ENCODE assay signal across 15 cellular contexts in the genomic region with DNA sequence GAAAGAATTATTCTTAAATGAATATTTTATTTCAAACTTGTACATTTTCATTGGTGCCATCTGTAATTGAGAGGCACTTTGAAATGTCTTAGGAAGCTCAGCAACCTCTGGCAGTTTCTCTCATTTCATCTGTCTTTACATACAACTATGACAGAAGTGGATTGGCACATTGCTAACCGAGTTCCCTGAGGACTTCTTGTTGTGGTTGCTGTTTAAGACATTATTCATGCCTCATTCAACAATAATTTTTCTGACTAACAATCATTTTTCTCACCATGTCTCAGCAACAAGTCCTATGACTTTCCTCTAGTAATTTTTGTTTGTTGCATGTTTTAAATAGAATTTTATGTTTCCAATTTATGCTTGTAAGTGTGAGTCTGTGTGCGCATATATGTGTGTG.
DNase-seq lines count a peak whose midpoint lies in the region; ATAC-seq and TF ChIP-seq lines count a peak whose summit lies in the region.
"Had no signal": no experiment of that assay in that cellular context is flagged by ENCODE, and none has a peak within 500 bp of the region (broad histone marks: within the 10 kb centered on the region; RNA-seq: fewer than 3 reads in every experiment).

No MANE protein-coding gene starts in this region.

- 1 to 3% methylated on average over 2 of the region's 2 CpGs for WGBS in GM23248 (ENCODE audit: low coverage in 1 of 2, low lambda C conversion rate in 2 of 2, missing lambda C conversion rate in 2 of 2), 2 experiments

- peaks cover 18% of the 10 kb centered on the region for H3F3A ChIP-seq in GM23248 (ENCODE audit: insufficient read depth)
- no peaks in the 10 kb centered on the region for H3F3A ChIP-seq in PC-9 (ENCODE audit: insufficient read depth, low read depth)

- H3K9ac ChIP-seq in GM23248 (no peak overlapping the region; the same call in 1 of the 2 replicates), skeletal muscle satellite cell (ENCODE audit: low read depth, low read length) (no peak overlapping the region)

- H2AFZ ChIP-seq in GM23248: no peak overlapping the region
- H2AFZ ChIP-seq in PC-9: 0 out of 2 replicates have a peak overlapping the region, but pooled peaks have one; percentile 54

- H3K36me3 ChIP-seq in GM23248 (ENCODE audit: low read depth) (no peaks in the 10 kb centered on the region), PC-9 (ENCODE audit: low read depth) (no peaks in the 10 kb centered on the region), skeletal muscle satellite cell (ENCODE audit: insufficient read depth, low read length) (no peaks in the 10 kb centered on the region)
- H3K36me3 ChIP-seq: lower lobe of right lung, uterus had no signal

- H3K9me3 ChIP-seq in GM23248 (ENCODE audit: low read depth) (no peaks in the 10 kb centered on the region), PC-9 (ENCODE audit: insufficient read depth, low read depth) (no peaks in the 10 kb centered on the region; the same call in 1 of the 2 replicates), skeletal muscle satellite cell (replicated peaks; ENCODE audit: low read length) (no peaks in the 10 kb centered on the region)
- H3K9me3 ChIP-seq: lower lobe of right lung, uterus had no signal

- TF ChIP-seq CTCF in PC-9 (conservative IDR thresholded peaks at IDR 0.05) (no peak), GM13977 (IDR thresholded peaks at IDR 0.05; ENCODE audit: extremely low read depth, insufficient read depth, missing control alignments) (no peak)

- POLR2A ChIA-PET in PC-9 (lab: Charles Lee; ENCODE audit: unreplicated experiment): no interaction called here

- no peaks in the 10 kb centered on the region for H4K20me1 ChIP-seq in GM23248 (ENCODE audit: insufficient read depth)
- no peaks in the 10 kb centered on the region for H4K20me1 ChIP-seq in PC-9 (ENCODE audit: insufficient read depth)

- DNase-seq in GM23248: peak; percentile 81
- no peak for DNase-seq in PC-9
- peak; percentile 47 for DNase-seq in fibroblast of gingiva (ENCODE audit: low read depth)
- no peak for DNase-seq in GM13977 (ENCODE audit: low spot score)
- DNase-seq in ureter (ENCODE audit: low spot score): no peak
- DNase-seq: activated CD4-positive, alpha-beta T cell treated with anti-CD3 and anti-CD28 coated beads for 36 hours; lower lobe of right lung; NCI-H524; stimulated activated naive CD4-positive, alpha-beta T cell; T-helper 17 cell; uterus had no signal

- H3K27me3 ChIP-seq in GM23248 (replicated peaks; ENCODE audit: insufficient read depth) (no peaks in the 10 kb centered on the region), PC-9 (ENCODE audit: insufficient read depth, low read depth) (no peaks in the 10 kb centered on the region), skeletal muscle satellite cell (ENCODE audit: control insufficient read depth, insufficient read depth, low read length) (no peaks in the 10 kb centered on the region)
- H3K27me3 ChIP-seq: uterus had no signal

- CTCF ChIA-PET in PC-9 (lab: Charles Lee): no interaction called here

- H3K4me3 ChIP-seq in GM23248 (peak overlapping the region; percentile 45), PC-9 (no peak overlapping the region), skeletal muscle satellite cell (ENCODE audit: low read length) (no peak overlapping the region)
- H3K4me3 ChIP-seq: lower lobe of right lung, uterus had no signal

- intact Hi-C loops in PC-9 (cut with micrococcal nuclease; ENCODE audit: unreplicated experiment): loop anchor here (10.0 kb wide), 1 partner anchor 694 kb away; a partner anchor contains a TSS

- in situ Hi-C loops in GM23248 (cut with MboI) (no loop called here), GM13977 (cut with MboI; ENCODE audit: low pct_unique_long_range_greater_than_20kb, low sequenced_read_pairs, unreplicated experiment) (no loop called here)

- H3K4me2 ChIP-seq in GM23248 (ENCODE audit: unreplicated experiment): peak overlapping the region; percentile 59
- H3K4me2 ChIP-seq in PC-9: peak overlapping the region; percentile 6; the same call in 1 of the 2 replicates
- H3K4me2 ChIP-seq in skeletal muscle satellite cell (ENCODE audit: low read length): peak overlapping the region; percentile 54

- no peak for ATAC-seq in GM18873 (IDR thresholded peaks at IDR 0.05; ENCODE audit: low FRiP score, unreplicated experiment)
- ATAC-seq: activated CD4-positive, alpha-beta T cell treated with anti-CD3 and anti-CD28 coated beads for 36 hours; activated naive CD4-positive, alpha-beta T cell treated with anti-CD3 and anti-CD28 coated beads, Interleukin-2, amount 50 U/mL, for 72 hours; lower lobe of right lung; sciatic nerve; T-helper 17 cell had no signal

- H3K4me1 ChIP-seq in GM23248 (ENCODE audit: insufficient read depth) (peaks cover 22% of the 10 kb centered on the region), PC-9 (replicated peaks; ENCODE audit: insufficient read depth) (peaks cover 17% of the 10 kb centered on the region), skeletal muscle satellite cell (ENCODE audit: control insufficient read depth, insufficient read depth, low read length) (peaks cover 20% of the 10 kb centered on the region)
- H3K4me1 ChIP-seq: lower lobe of right lung, uterus had no signal

- no peaks in the 10 kb centered on the region for H3K79me2 ChIP-seq in GM23248 (ENCODE audit: insufficient read depth)
- no peaks in the 10 kb centered on the region for H3K79me2 ChIP-seq in PC-9 (ENCODE audit: low read depth)

- no TSS peak for BruUV-seq in PC-9 (replicated peaks; lab: Mats Ljungman, UMichigan)

- H3K9me2 ChIP-seq in GM23248 (ENCODE audit: insufficient read depth) (no peaks in the 10 kb centered on the region), PC-9 (ENCODE audit: insufficient read depth) (no peaks in the 10 kb centered on the region)

- H3K27ac ChIP-seq in GM23248 (peak overlapping the region; percentile 67), PC-9 (no peak overlapping the region)
- H3K27ac ChIP-seq: lower lobe of right lung, uterus had no signal

Comparison
In these comparisons a context has a peak if more than half of its experiments do, and no peak if none do; other contexts are left out.
1. DNase-seq: peak in GM23248 (single experiment) and fibroblast of gingiva (single experiment); none in PC-9 (0 of 2), GM13977 (single experiment) and ureter (single experiment).
2. H3K4me2 ChIP-seq: peak in every context shown above with its lines; median percentile 59 in GM23248; 54 in skeletal muscle satellite cell; 6 in PC-9.